In the genomic region with DNA sequence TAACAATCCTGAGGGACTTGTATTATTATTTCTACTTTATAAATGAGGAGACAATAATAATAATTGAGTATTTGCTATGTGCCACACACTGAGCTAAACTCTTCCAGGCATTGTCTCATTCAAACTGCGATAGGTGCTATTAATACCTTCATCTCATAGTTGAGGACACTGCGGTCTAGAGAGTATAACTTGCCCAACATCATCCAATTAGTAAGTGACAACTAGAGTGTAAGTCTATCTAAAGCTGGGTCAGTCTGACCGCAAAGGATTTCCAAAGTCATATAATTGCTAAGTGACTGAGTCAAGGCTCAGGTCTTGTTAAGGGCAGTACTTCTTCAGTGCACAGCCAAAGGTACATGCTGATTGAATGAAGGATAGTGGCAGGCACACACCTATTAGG, we compare ENCODE assay signal across 26 cellular contexts.
"Had no signal": no experiment of that assay in that cellular context is flagged by ENCODE, and none has a peak within 500 bp of the region (broad histone marks: within the 10 kb centered on the region; RNA-seq: fewer than 3 reads in every experiment).

No MANE protein-coding gene starts in this region.

- H3K27ac Mint-ChIP-seq: immature natural killer cell; memory B cell; natural killer cell; stimulated activated effector memory CD8-positive, alpha-beta T cell treated with anti-CD3 and anti-CD28 coated beads, Interleukin-12 subunit alpha, Interleukin-12 subunit beta, amount 100 ng/mL, for 72 hours had no signal

- H3K4me1 ChIP-seq: right lobe of liver, thyroid gland had no signal

- H3K27me3 ChIP-seq: ovary, right lobe of liver, stomach, thyroid gland, vagina had no signal

- H3K4me3 Mint-ChIP-seq: immature natural killer cell; memory B cell; natural killer cell; stimulated activated effector memory CD8-positive, alpha-beta T cell treated with anti-CD3 and anti-CD28 coated beads, Interleukin-12 subunit alpha, Interleukin-12 subunit beta, amount 100 ng/mL, for 72 hours had no signal

- H3K36me3 ChIP-seq: ovary, right lobe of liver, stomach, thyroid gland, vagina had no signal

- H3K4me3 ChIP-seq: coronary artery, lung, ovary, right lobe of liver, smooth muscle cell, stomach, thyroid gland, vagina had no signal

- H3K27ac ChIP-seq: coronary artery, ovary, right lobe of liver, stomach, thyroid gland, vagina had no signal

- DNase-seq: dermis blood vessel endothelial cell; head of caudate nucleus; hippocampal formation; immature natural killer cell; islet precursor cell; kidney glomerular epithelial cell; left colon; natural killer cell; occipital lobe; ovary; posterior cingulate gyrus; retina; right lobe of liver; stimulated activated CD4-positive, alpha-beta T cell treated with anti-CD3 and anti-CD28 coated beads, Interleukin-12 subunit alpha, Interleukin-12 subunit beta, amount 100 ng/mL, for 4 hours; stimulated activated CD4-positive, alpha-beta T cell treated with anti-CD3 and anti-CD28 coated beads, Interleukin-1b, Interleukin-23, amount 100 ng/mL, for 48 hours; stimulated activated CD4-positive, alpha-beta T cell treated with anti-CD3 and anti-CD28 coated beads, Interleukin-4, amount 100 ng/mL, for 24 hours; stimulated activated naive CD4-positive, alpha-beta T cell treated with Interleukin-2 at 50 U/mL for 16 hours; stomach; thyroid gland; trophoblast cell had no signal

- H3K9me3 ChIP-seq: ovary, right lobe of liver, stomach, thyroid gland, vagina had no signal

- H3K9me3 Mint-ChIP-seq: immature natural killer cell; memory B cell; natural killer cell; stimulated activated effector memory CD8-positive, alpha-beta T cell treated with anti-CD3 and anti-CD28 coated beads, Interleukin-12 subunit alpha, Interleukin-12 subunit beta, amount 100 ng/mL, for 72 hours had no signal

- H3K36me3 Mint-ChIP-seq: memory B cell; stimulated activated effector memory CD8-positive, alpha-beta T cell treated with anti-CD3 and anti-CD28 coated beads, Interleukin-12 subunit alpha, Interleukin-12 subunit beta, amount 100 ng/mL, for 72 hours had no signal

- H3K4me1 Mint-ChIP-seq: memory B cell had no signal

- ATAC-seq: left colon; natural killer cell; right lobe of liver; stimulated activated effector memory CD8-positive, alpha-beta T cell treated with anti-CD3 and anti-CD28 coated beads, Interleukin-12 subunit alpha, Interleukin-12 subunit beta, amount 100 ng/mL, for 72 hours had no signal
